23 cellular contexts compared by ENCODE assay signal in the genomic region with DNA sequence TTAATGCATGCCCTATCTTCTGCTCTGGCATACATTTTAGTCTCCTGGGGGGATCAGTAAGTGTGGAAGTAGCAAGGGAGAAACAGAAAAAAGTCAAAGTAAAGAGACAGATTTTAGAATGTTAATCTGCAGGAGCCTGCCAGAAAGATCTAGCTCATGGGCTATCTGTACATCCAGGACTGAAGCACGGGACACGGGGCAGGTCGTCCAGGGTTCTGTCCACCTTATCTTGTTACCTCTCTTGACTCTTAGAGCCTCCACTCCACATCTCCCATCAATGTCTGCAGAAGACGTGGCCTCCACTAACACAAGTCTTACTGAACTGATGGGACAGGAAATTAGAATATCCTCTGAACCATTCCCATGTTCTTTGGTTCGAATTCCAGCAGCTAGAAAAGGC. TPM values are rescaled to one million over a fixed set of nuclear protein-coding genes. Genes with fewer than 3 reads are reported as not detected.
"Had no signal": no experiment of that assay in that cellular context is flagged by ENCODE, and none has a peak within 500 bp of the region (broad histone marks: within the 10 kb centered on the region; RNA-seq: fewer than 3 reads in every experiment).

No MANE protein-coding gene starts in this region.

- H3K27me3 ChIP-seq: testis had no signal

- DNase-seq: activated CD4-positive, alpha-beta memory T cell treated with anti-CD3 and anti-CD28 coated beads for 36 hours; activated CD4-positive, alpha-beta T cell treated with anti-CD3 and anti-CD28 coated beads for 4 hours; activated naive CD4-positive, alpha-beta T cell treated with anti-CD3 and anti-CD28 coated beads for 36 hours; anterior cingulate cortex; effector CD4-positive, alpha-beta T cell; foreskin fibroblast; glutamatergic neuron; islet precursor cell; left colon; occipital lobe; right cardiac atrium; stimulated activated CD4-positive, alpha-beta T cell treated with anti-CD3 and anti-CD28 coated beads, Interleukin-4, amount 100 ng/mL, for 1 hour; stimulated activated naive CD8-positive, alpha-beta T cell treated with anti-CD3 and anti-CD28 coated beads, Interleukin-15, amount 100 ng/mL, for 72 hours; testis had no signal

- H3K9me3 ChIP-seq: testis had no signal

- ATAC-seq: left colon; right cardiac atrium; stimulated activated naive CD8-positive, alpha-beta T cell treated with anti-CD3 and anti-CD28 coated beads, Interleukin-15, amount 100 ng/mL, for 72 hours; WTC11 had no signal

- H3K4me3 ChIP-seq: smooth muscle cell, testis had no signal

- H3K4me2 ChIP-seq: smooth muscle cell had no signal

RNA-seq across cellular contexts. Expression of gene RTN4RL2, which starts 31.7 kb away (rescaled TPM):
- total RNA-seq: activated T-helper 2 cell treated with anti-CD3 and anti-CD28 coated beads, Interferon-gamma antibody, Interleukin-2, Interleukin-4, amounts not matched to agents 10 μg/mL and 5 μg/mL and 100 μg/mL, durations not matched to agents 14 hours and 24 hours and 36 hours; bronchial epithelial cell; smooth muscle cell had no signal

RNA-seq across cellular contexts. Expression of gene PRG2, which starts 38.2 kb away (rescaled TPM):
- total RNA-seq: activated T-helper 2 cell treated with anti-CD3 and anti-CD28 coated beads, Interferon-gamma antibody, Interleukin-2, Interleukin-4, amounts not matched to agents 10 μg/mL and 5 μg/mL and 100 μg/mL, durations not matched to agents 14 hours and 24 hours and 36 hours; occipital lobe; smooth muscle cell; testis had no signal
- polyA plus RNA-seq: neural cell, smooth muscle cell, urinary bladder had no signal

RNA-seq across cellular contexts. Expression of gene PRG3, which starts 47.7 kb away (rescaled TPM):
- total RNA-seq: activated CD4-positive, alpha-beta memory T cell treated with anti-CD3 and anti-CD28 coated beads for 36 hours; activated naive CD4-positive, alpha-beta T cell treated with anti-CD3 and anti-CD28 coated beads for 36 hours; activated T-helper 2 cell treated with anti-CD3 and anti-CD28 coated beads, Interferon-gamma antibody, Interleukin-2, Interleukin-4, amounts not matched to agents 10 μg/mL and 5 μg/mL and 100 μg/mL, durations not matched to agents 14 hours and 24 hours and 36 hours; bronchial epithelial cell; cerebellum; left colon; mononuclear cell; posterior vena cava; right cardiac atrium; smooth muscle cell; testis; urinary bladder; WTC11 had no signal
- polyA plus RNA-seq: neural cell, right cardiac atrium, smooth muscle cell, urinary bladder had no signal
